27 cellular contexts compared by ENCODE assay signal in the genomic region with DNA sequence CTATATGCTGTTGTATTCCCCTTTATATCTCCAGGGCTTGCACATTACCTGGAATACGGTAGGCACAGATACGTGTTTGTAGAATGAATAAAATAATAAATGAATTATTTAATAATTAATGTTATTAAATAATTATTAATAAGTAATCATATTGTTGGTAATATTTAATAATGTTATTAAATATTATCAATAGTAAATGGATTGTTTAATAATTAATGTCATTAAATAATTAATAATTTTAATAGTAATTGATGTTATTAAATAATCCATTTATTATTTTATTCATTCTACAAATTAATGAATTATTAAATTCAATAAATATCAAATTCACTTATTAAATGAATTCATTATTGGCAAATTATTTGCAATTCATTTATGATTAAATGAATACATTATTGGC.
"Had no signal": no experiment of that assay in that cellular context is flagged by ENCODE, and none has a peak within 500 bp of the region (broad histone marks: within the 10 kb centered on the region; RNA-seq: fewer than 3 reads in every experiment).

No MANE protein-coding gene starts in this region.

- DNase-seq: hippocampal formation; left ventricle myocardium inferior; mesendoderm; naive B cell; natural killer cell; nephron progenitor cell; occipital lobe; right lobe of liver; stimulated activated CD4-positive, alpha-beta T cell treated with anti-CD3 and anti-CD28 coated beads, Interleukin-12 subunit alpha, Interleukin-12 subunit beta, amount 100 ng/mL, for 4 hours; stimulated activated CD4-positive, alpha-beta T cell treated with anti-CD3 and anti-CD28 coated beads, Interleukin-15, amount 100 ng/mL, for 24 hours; stimulated activated CD4-positive, alpha-beta T cell treated with anti-CD3 and anti-CD28 coated beads, Interleukin-2, amount 100 ng/mL, for 24 hours; stimulated activated CD4-positive, alpha-beta T cell treated with anti-CD3 and anti-CD28 coated beads, Interleukin-4, amount 100 ng/mL, for 1 hour; stimulated activated naive B cell treated with anti-CD40 and anti-IgM and Interleukin-4, amounts not matched to agents 10 μg/mL and 1 μg/mL and 100 μg/mL, for 72 hours; stimulated activated naive CD8-positive, alpha-beta T cell treated with anti-CD3 and anti-CD28 coated beads, Interleukin-15, Interleukin-2, amounts not matched to agents 100 U/mL and 50 U/mL, for 24 hours; stomach; testis; thyroid gland; transverse colon; upper lobe of left lung; uterus had no signal

- H3K9ac ChIP-seq: neural progenitor cell had no signal

- H3K4me3 ChIP-seq: left ventricle myocardium inferior, lung, neural progenitor cell, right atrium auricular region, right lobe of liver, stomach, testis, thyroid gland, transverse colon, upper lobe of left lung, uterus had no signal

- H3K27ac Mint-ChIP-seq: mesothelial cell of epicardium, naive B cell, natural killer cell, nephron progenitor cell, neural progenitor cell, progenitor cell of endocrine pancreas had no signal

- H3K9me3 ChIP-seq: left ventricle myocardium inferior, neutrophil, right atrium auricular region, right lobe of liver, testis, thyroid gland, transverse colon, upper lobe of left lung, uterus had no signal

- H3K36me3 ChIP-seq: left ventricle myocardium inferior, neural progenitor cell, neutrophil, right atrium auricular region, right lobe of liver, stomach, thyroid gland, transverse colon, upper lobe of left lung, uterus had no signal

- H3K4me1 ChIP-seq: left ventricle myocardium inferior, neural progenitor cell, right atrium auricular region, right lobe of liver, stomach, testis, thyroid gland, transverse colon, upper lobe of left lung, uterus had no signal

- H3K4me3 Mint-ChIP-seq: mesothelial cell of epicardium; naive B cell; natural killer cell; nephron progenitor cell; neural progenitor cell; stimulated activated naive B cell treated with anti-CD40 and anti-IgM and Interleukin-4, amounts not matched to agents 10 μg/mL and 1 μg/mL and 100 μg/mL, for 72 hours had no signal

- H3K36me3 Mint-ChIP-seq: mesothelial cell of epicardium; naive B cell; natural killer cell; neural progenitor cell; stimulated activated naive B cell treated with anti-CD40 and anti-IgM and Interleukin-4, amounts not matched to agents 10 μg/mL and 1 μg/mL and 100 μg/mL, for 72 hours had no signal

- FAIRE-seq: islet of Langerhans had no signal

- H3K27ac ChIP-seq: left ventricle myocardium inferior, neural progenitor cell, neutrophil, right atrium auricular region, right lobe of liver, stomach, testis, thyroid gland, transverse colon, upper lobe of left lung, uterus had no signal

- H3K9me3 Mint-ChIP-seq: mesothelial cell of epicardium, natural killer cell, nephron progenitor cell, neural progenitor cell had no signal

- H3K4me1 Mint-ChIP-seq: naive B cell; natural killer cell; stimulated activated naive B cell treated with anti-CD40 and anti-IgM and Interleukin-4, amounts not matched to agents 10 μg/mL and 1 μg/mL and 100 μg/mL, for 72 hours had no signal
